Comparison of ENCODE assay signal across 19 cellular contexts in genomic region chr17:17384961-17385360, GRCh38.
A peak's percentile ranks its signal among the peaks of the same experiment; 100 is the strongest.
DNase-seq lines count a peak whose midpoint lies in the region; ATAC-seq and TF ChIP-seq lines count a peak whose summit lies in the region.
"Had no signal": no experiment of that assay in that cellular context is flagged by ENCODE, and none has a peak within 500 bp of the region (broad histone marks: within the 10 kb centered on the region; RNA-seq: fewer than 3 reads in every experiment).

No MANE protein-coding gene starts in this region.

- H3K27me3 Mint-ChIP-seq in brain = no peaks in the 10 kb centered on the region
- peaks cover 15% of the 10 kb centered on the region for H3K27me3 Mint-ChIP-seq in nephron (ENCODE audit: low read depth)

- no peaks in the 10 kb centered on the region for H4K20me1 ChIP-seq in osteoblast (ENCODE audit: insufficient read depth, low read length)
- H4K20me1 ChIP-seq: BLaER1 treated with 17β-estradiol and CSF1 and Interleukin-3, amounts not matched to agents 10 nM and 100 nM had no signal

- DNase-seq in Right ventricle myocardium superior (peak; percentile 17), left ventricle myocardium superior (no peak), osteoblast (ENCODE audit: insufficient read length, low spot score, missing footprints) (peak; percentile 6), HPDE6-E6E7 (ENCODE audit: extremely low spot score) (no peak), putamen (ENCODE audit: low spot score) (no peak), caudate nucleus (lab: John Stamatoyannopoulos, UW) (no peak)
- DNase-seq: 8988T; Calu3; CD8-positive, alpha-beta T cell; DND-41; EL; GOT3; H9 had no signal

- H3K9me3 Mint-ChIP-seq in brain = peaks cover 0 to 3% (median 0%) of the 10 kb centered on the region in 5 experiments
- H3K9me3 Mint-ChIP-seq in nephron = no peaks in the 10 kb centered on the region
- H3K9me3 Mint-ChIP-seq: CD8-positive, alpha-beta T cell; H9 had no signal

- no peak for ATAC-seq in Right ventricle myocardium superior (ENCODE audit: poor library complexity)
- no peak for ATAC-seq in left ventricle myocardium superior
- ATAC-seq: CD8-positive, alpha-beta T cell; GM12878; HepG2 had no signal

- peaks cover 31% of the 10 kb centered on the region for H3K27me3 ChIP-seq in osteoblast (ENCODE audit: insufficient read depth, low read length)
- H3K27me3 ChIP-seq: BLaER1 treated with 17β-estradiol and CSF1 and Interleukin-3, amounts not matched to agents 10 nM and 100 nM had no signal

- peaks cover 4% of the 10 kb centered on the region for H3K4me1 ChIP-seq in osteoblast (ENCODE audit: insufficient read depth, low read length)

- no peak overlapping the region for H2AFZ ChIP-seq in osteoblast (ENCODE audit: low read length)

- H3K27ac Mint-ChIP-seq in brain (peak overlapping the region in 4 of 5 experiments; percentile 64 to 96 (median 86)), nephron (peak overlapping the region; percentile 72 to 84 (median 76))
- H3K27ac Mint-ChIP-seq: B cell; CD8-positive, alpha-beta T cell had no signal

- H3K4me3 Mint-ChIP-seq in brain (peak overlapping the region in 1 of 5 experiments; percentile 49), nephron (no peak overlapping the region)
- H3K4me3 Mint-ChIP-seq: B cell; CD8-positive, alpha-beta T cell; H9 had no signal

- TF ChIP-seq CTCF in brain (conservative IDR thresholded peaks at IDR 0.05) (no peak), nephron (IDR thresholded peaks at IDR 0.05; ENCODE audit: unreplicated experiment in 3 of 3) (no peak), osteoblast (IDR thresholded peaks at IDR 0.05; ENCODE audit: extremely low read depth, low read depth, low read length) (no peak)

- no peaks in the 10 kb centered on the region for H3K36me3 ChIP-seq in osteoblast (ENCODE audit: insufficient read depth, low read length)
- H3K36me3 ChIP-seq: BLaER1 treated with 17β-estradiol and CSF1 and Interleukin-3, amounts not matched to agents 10 nM and 100 nM had no signal

- intact Hi-C loops in Right ventricle myocardium superior (cut with DNase I) = no loop called here
- intact Hi-C loops in left ventricle myocardium superior (cut with micrococcal nuclease) = no loop called here

- H3K4me1 Mint-ChIP-seq in brain = peaks cover 58% of the 10 kb centered on the region
- H3K4me1 Mint-ChIP-seq in nephron = peaks cover 47% of the 10 kb centered on the region
- H3K4me1 Mint-ChIP-seq: B cell had no signal

- H3K9me3 ChIP-seq in osteoblast (ENCODE audit: low read depth, low read length) = no peaks in the 10 kb centered on the region
- H3K9me3 ChIP-seq: BLaER1 treated with 17β-estradiol and CSF1 and Interleukin-3, amounts not matched to agents 10 nM and 100 nM had no signal

- H3K4me3 ChIP-seq in osteoblast (ENCODE audit: insufficient read depth, low read length) = no peak overlapping the region
- H3K4me3 ChIP-seq: BLaER1 treated with 17β-estradiol and CSF1 and Interleukin-3, amounts not matched to agents 10 nM and 100 nM; GM12878 had no signal

- no peaks in the 10 kb centered on the region for H3K36me3 Mint-ChIP-seq in brain
- no peaks in the 10 kb centered on the region for H3K36me3 Mint-ChIP-seq in nephron (ENCODE audit: low read depth)
- H3K36me3 Mint-ChIP-seq: CD8-positive, alpha-beta T cell had no signal

- no peak overlapping the region for H3K4me2 ChIP-seq in osteoblast (ENCODE audit: insufficient read depth, low read length)

- H3K27ac ChIP-seq in osteoblast (ENCODE audit: low read depth, low read length) (no peak overlapping the region), caudate nucleus (ENCODE audit: low read depth, low read length) (no peak overlapping the region)
- H3K27ac ChIP-seq: BLaER1 treated with 17β-estradiol and CSF1 and Interleukin-3, amounts not matched to agents 10 nM and 100 nM had no signal

- no peaks in the 10 kb centered on the region for H3K79me2 ChIP-seq in osteoblast (ENCODE audit: insufficient read depth, low read length)

Comparison
In these comparisons a context has a peak if more than half of its experiments do, and no peak if none do; other contexts are left out.
1. DNase-seq: peak in Right ventricle myocardium superior (single experiment) and osteoblast (single experiment); none in left ventricle myocardium superior (single experiment), HPDE6-E6E7 (single experiment), putamen (single experiment) and caudate nucleus (0 of 61).